ENCODE assay signal across 13 cellular contexts in genomic region chr15:63718590-63719035, GRCh38.
DNase-seq lines count a peak whose midpoint lies in the region; ATAC-seq and TF ChIP-seq lines count a peak whose summit lies in the region.
"Had no signal": no experiment of that assay in that cellular context is flagged by ENCODE, and none has a peak within 500 bp of the region (broad histone marks: within the 10 kb centered on the region; RNA-seq: fewer than 3 reads in every experiment).

No MANE protein-coding gene starts in this region.

- TF ChIP-seq POLR2A in body of pancreas (IDR thresholded peaks at IDR 0.05) = peak in 1 of 3 donors; percentile 12
- no peak for TF ChIP-seq POLR2A in uterus (IDR thresholded peaks at IDR 0.05)
- TF ChIP-seq POLR2A in tibial nerve (IDR thresholded peaks at IDR 0.05) = no peak

- H3K27me3 Mint-ChIP-seq in CD14-positive monocyte (ENCODE audit: low read depth in 3 of 3) = no peaks in the 10 kb centered on the region

- peak; percentile 52 for ATAC-seq in left ventricle myocardium superior
- no peak for ATAC-seq in Right ventricle myocardium superior (ENCODE audit: poor library complexity)
- ATAC-seq in body of pancreas = peak; percentile 97
- peak; percentile 75 for ATAC-seq in left lobe of liver
- ATAC-seq: left colon had no signal

- no peak for DNase-seq in left ventricle myocardium superior
- no peak for DNase-seq in Right ventricle myocardium superior
- DNase-seq in body of pancreas = peak in 1 of 4 donors; percentile 50
- no peak for DNase-seq in left lobe of liver (ENCODE audit: low spot score)
- no peak for DNase-seq in uterus
- DNase-seq in tibial nerve (ENCODE audit: low spot score in 2 of 2) = no peak
- DNase-seq in germinal center (ENCODE audit: low spot score) = no peak
- DNase-seq in CD14-positive monocyte (ENCODE audit: low spot score) = no peak
- DNase-seq: activated CD4-positive, CD25-positive, alpha-beta regulatory T cell; activated naive CD4-positive, alpha-beta T cell treated with anti-CD3 and anti-CD28 coated beads for 36 hours; left colon; retina had no signal

- H3K4me1 Mint-ChIP-seq in CD14-positive monocyte = peaks cover 3% of the 10 kb centered on the region

- no peak for TF ChIP-seq EP300 in tibial nerve (IDR thresholded peaks at IDR 0.05)

- peaks cover 56 to 62% of the 10 kb centered on the region in 2 donors for H3K36me3 Mint-ChIP-seq in CD14-positive monocyte

- 12 to 16% methylated on average over 4 of the region's 4 CpGs for WGBS in body of pancreas, 2 donors
- 84 to 87% methylated on average over 4 of the region's 4 CpGs for WGBS in tibial nerve, 2 donors

- H3K9me3 Mint-ChIP-seq in CD14-positive monocyte = no peaks in the 10 kb centered on the region
- H3K9me3 Mint-ChIP-seq: activated naive CD4-positive, alpha-beta T cell treated with anti-CD3 and anti-CD28 coated beads for 36 hours had no signal

- TF ChIP-seq CTCF in body of pancreas (IDR thresholded peaks at IDR 0.05) (no peak), uterus (IDR thresholded peaks at IDR 0.05) (no peak), tibial nerve (IDR thresholded peaks at IDR 0.05) (no peak), CD14-positive monocyte (IDR thresholded peaks at IDR 0.05) (no peak)

- H3K4me3 Mint-ChIP-seq in CD14-positive monocyte = no peak overlapping the region
- H3K4me3 Mint-ChIP-seq: activated naive CD4-positive, alpha-beta T cell treated with anti-CD3 and anti-CD28 coated beads for 36 hours had no signal

- H3K36me3 ChIP-seq in body of pancreas (replicated peaks in 1 of 2; ENCODE audit: insufficient read depth in 1 of 2, low read depth in 2 of 2) (peaks cover 0 to 3% of the 10 kb centered on the region in 2 donors), uterus (no peaks in the 10 kb centered on the region), tibial nerve (peaks cover 0 to 54% (median 0%) of the 10 kb centered on the region in 3 donors)

- H3K4me3 ChIP-seq in body of pancreas = no peak overlapping the region
- H3K4me3 ChIP-seq in uterus = no peak overlapping the region
- H3K4me3 ChIP-seq in tibial nerve = no peak overlapping the region
- H3K4me3 ChIP-seq: BLaER1 had no signal

- no peak overlapping the region for H3K27ac Mint-ChIP-seq in CD14-positive monocyte
- H3K27ac Mint-ChIP-seq: activated naive CD4-positive, alpha-beta T cell treated with anti-CD3 and anti-CD28 coated beads for 36 hours had no signal

- intact Hi-C loops in left ventricle myocardium superior (cut with micrococcal nuclease) = no loop called here
- intact Hi-C loops in Right ventricle myocardium superior (cut with DNase I) = no loop called here
- intact Hi-C loops in body of pancreas (cut with DNase I) = no loop called here
- intact Hi-C loops in uterus (cut with DNase I; ENCODE audit: low total_unique reads) = no loop called here
- intact Hi-C loops in CD14-positive monocyte (cut with micrococcal nuclease) = no loop called here

- H3K27ac ChIP-seq in body of pancreas = peak overlapping the region; percentile 45 to 78 (median 73)
- H3K27ac ChIP-seq in uterus = peak overlapping the region; percentile 56 to 68
- H3K27ac ChIP-seq in tibial nerve = no peak overlapping the region
- H3K27ac ChIP-seq: BLaER1 had no signal

- H3K9me3 ChIP-seq in body of pancreas (no peaks in the 10 kb centered on the region), uterus (no peaks in the 10 kb centered on the region), tibial nerve (no peaks in the 10 kb centered on the region)
- H3K9me3 ChIP-seq: BLaER1 had no signal

- H3K4me1 ChIP-seq in body of pancreas (peaks cover 25% of the 10 kb centered on the region), uterus (peaks cover 0 to 8% of the 10 kb centered on the region in 2 donors), tibial nerve (no peaks in the 10 kb centered on the region)
- H3K4me1 ChIP-seq: BLaER1 had no signal

- no peaks in the 10 kb centered on the region for H3K27me3 ChIP-seq in body of pancreas
- no peaks in the 10 kb centered on the region for H3K27me3 ChIP-seq in uterus
- H3K27me3 ChIP-seq in tibial nerve = no peaks in the 10 kb centered on the region
- H3K27me3 ChIP-seq: BLaER1 had no signal

Comparison
In these comparisons a context has a peak if more than half of its experiments do, and no peak if none do; other contexts are left out.
1. H3K27ac ChIP-seq: peak in body of pancreas (4 of 4) and uterus (2 of 2); none in tibial nerve (0 of 4).